ENCODE assay signal across 9 cellular contexts in genomic region chr3:127074900-127075360, GRCh38.
DNase-seq lines count a peak whose midpoint lies in the region; ATAC-seq and TF ChIP-seq lines count a peak whose summit lies in the region.
"Had no signal": no experiment of that assay in that cellular context is flagged by ENCODE, and none has a peak within 500 bp of the region (broad histone marks: within the 10 kb centered on the region; RNA-seq: fewer than 3 reads in every experiment).

No MANE protein-coding gene starts in this region.

- DNase-seq in DMS153 treated with DMSO at 0.1 percent for 48 hours (lab: John Stamatoyannopoulos, UW; ENCODE audit: unreplicated experiment) (peak; percentile 20), Panc1 (ENCODE audit: low read depth, low spot score) (no peak), thyroid gland (peak; percentile 87 to 92), C1 segment of cervical spinal cord (lab: John Stamatoyannopoulos, UW) (no peak), Ammon's horn (ENCODE audit: low spot score) (no peak)

- BruUV-seq in Panc1 (replicated peaks; lab: Mats Ljungman, UMichigan): no TSS peak

- TF ChIP-seq CTCF in Panc1 (IDR thresholded peaks at IDR 0.05) (no peak), gastroesophageal sphincter (IDR thresholded peaks at IDR 0.05) (no peak), thyroid gland (IDR thresholded peaks at IDR 0.05) (no peak)

- peak; percentile 94 for ATAC-seq in GM19351 (IDR thresholded peaks at IDR 0.05; ENCODE audit: unreplicated experiment)
- ATAC-seq in HG03196 (IDR thresholded peaks at IDR 0.05; ENCODE audit: unreplicated experiment): peak; percentile 89
- ATAC-seq in Panc1: peak; percentile 84
- ATAC-seq in gastroesophageal sphincter: peak; percentile 44

- H3K4me1 ChIP-seq in Panc1 (ENCODE audit: control insufficient read depth, insufficient read depth, low read length) (peaks cover 4% of the 10 kb centered on the region), gastroesophageal sphincter (peaks cover 0 to 9% (median 0%) of the 10 kb centered on the region in 3 donors), thyroid gland (peaks cover 52 to 63% of the 10 kb centered on the region in 2 donors)
- H3K4me1 ChIP-seq: SJSA1 had no signal

- in situ Hi-C loops in Panc1 (cut with HindIII; ENCODE audit: low pct_unique_long_range_greater_than_20kb, low sequenced_read_pairs): no loop called here

- no peaks in the 10 kb centered on the region for H3K27me3 ChIP-seq in Panc1 (ENCODE audit: control insufficient read depth, insufficient read depth, low read length)
- peaks cover 8% of the 10 kb centered on the region for H3K27me3 ChIP-seq in gastroesophageal sphincter
- no peaks in the 10 kb centered on the region for H3K27me3 ChIP-seq in thyroid gland
- H3K27me3 ChIP-seq: SJSA1 had no signal

- TF ChIP-seq POLR2A in gastroesophageal sphincter (IDR thresholded peaks at IDR 0.05): no peak
- no peak for TF ChIP-seq POLR2A in thyroid gland (IDR thresholded peaks at IDR 0.05)

- WGBS in gastroesophageal sphincter (ENCODE audit: low coverage in 1 of 2), 2 donors: 60% methylated on average over 1 of the region's 4 CpGs; no CpG with 5 or more reads in 1 of the 2 donors
- WGBS in thyroid gland, 2 donors: 4 to 71% methylated on average over 2 to 3 of the region's 4 CpGs

- H3K9me3 ChIP-seq in Panc1 (ENCODE audit: control insufficient read depth, insufficient read depth, low read depth, low read length) (no peaks in the 10 kb centered on the region), gastroesophageal sphincter (no peaks in the 10 kb centered on the region), thyroid gland (no peaks in the 10 kb centered on the region)
- H3K9me3 ChIP-seq: SJSA1 had no signal

- CTCF ChIA-PET in Panc1 (lab: Charles Lee): no interaction called here

- POLR2A ChIA-PET in Panc1 (lab: Charles Lee): no interaction called here

- H3K36me3 ChIP-seq in Panc1 (ENCODE audit: control insufficient read depth, insufficient read depth, low read length) (no peaks in the 10 kb centered on the region), gastroesophageal sphincter (no peaks in the 10 kb centered on the region), thyroid gland (no peaks in the 10 kb centered on the region)
- H3K36me3 ChIP-seq: SJSA1 had no signal

- intact Hi-C loops in Panc1 (cut with micrococcal nuclease; ENCODE audit: unreplicated experiment) (no loop called here), thyroid gland (cut with DNase I) (no loop called here)

- TF ChIP-seq EP300 in gastroesophageal sphincter (IDR thresholded peaks at IDR 0.05): no peak

- no peak overlapping the region for H3K4me3 ChIP-seq in Panc1 (ENCODE audit: low read depth in 2 of 2, low read length in 2 of 2)
- no peak overlapping the region for H3K4me3 ChIP-seq in gastroesophageal sphincter
- no peak overlapping the region for H3K4me3 ChIP-seq in thyroid gland (replicated peaks in 1 of 3)
- H3K4me3 ChIP-seq: SJSA1 had no signal

- no peak overlapping the region for H3K27ac ChIP-seq in Panc1 (ENCODE audit: low read length)
- H3K27ac ChIP-seq in gastroesophageal sphincter: no peak overlapping the region
- peak overlapping the region; percentile 55 to 80 (median 67) for H3K27ac ChIP-seq in thyroid gland
- H3K27ac ChIP-seq: SJSA1 had no signal

Comparison
In these comparisons a context has a peak if more than half of its experiments do, and no peak if none do; other contexts are left out.
1. DNase-seq: peak in DMS153 treated with DMSO at 0.1 percent for 48 hours (single experiment) and thyroid gland (2 of 2); none in Panc1 (single experiment), C1 segment of cervical spinal cord (0 of 14) and Ammon's horn (single experiment).
2. ATAC-seq: peak in every context shown above with its lines; median percentile 94 in GM19351; 89 in HG03196; 84 in Panc1; 44 in gastroesophageal sphincter.
3. H3K27ac ChIP-seq: peak in thyroid gland (3 of 3); none in Panc1 (single experiment) and gastroesophageal sphincter (0 of 4).